Comparison of ENCODE assay signal across 8 cellular contexts in the genomic region with DNA sequence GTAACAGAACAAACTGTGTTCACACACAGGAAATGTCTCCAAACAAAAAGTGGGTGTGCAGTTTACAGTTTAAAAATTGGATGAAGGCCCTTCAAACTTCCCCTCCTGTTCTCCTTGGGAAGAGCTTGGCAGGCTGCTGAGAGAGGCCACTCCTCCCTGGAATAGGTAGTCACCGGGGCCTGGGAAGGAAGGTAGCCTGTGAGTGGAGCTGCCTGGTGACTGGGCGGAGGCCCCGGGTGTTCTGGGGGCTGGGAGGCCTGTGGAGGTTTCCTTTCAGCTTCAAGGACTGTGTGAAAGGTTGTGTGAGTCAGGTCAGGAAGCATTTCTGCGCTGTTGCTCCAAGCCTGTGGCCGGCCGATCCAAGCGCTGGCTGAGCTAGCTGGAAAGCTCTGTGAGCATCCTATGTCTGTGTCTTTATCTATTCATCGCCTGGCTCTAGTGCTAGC. TPM values are rescaled to one million over a fixed set of nuclear protein-coding genes. Genes with fewer than 3 reads are reported as not detected.
A peak's percentile ranks its signal among the peaks of the same experiment; 100 is the strongest.
DNase-seq lines count a peak whose midpoint lies in the region; ATAC-seq and TF ChIP-seq lines count a peak whose summit lies in the region.

No MANE protein-coding gene starts in this region.

- peaks cover 9% of the 10 kb centered on the region for H3K27me3 Mint-ChIP-seq in progenitor cell of endocrine pancreas

- TF ChIP-seq CTCF in progenitor cell of endocrine pancreas (IDR thresholded peaks at IDR 0.05; ENCODE audit: unreplicated experiment): no peak

- no peak overlapping the region for H3K27ac Mint-ChIP-seq in progenitor cell of endocrine pancreas

- peaks cover 8% of the 10 kb centered on the region for H3K4me1 Mint-ChIP-seq in progenitor cell of endocrine pancreas (ENCODE audit: low read depth)

- no peaks in the 10 kb centered on the region for H3K36me3 Mint-ChIP-seq in progenitor cell of endocrine pancreas (ENCODE audit: insufficient read depth)

- no peak overlapping the region for H3K4me3 Mint-ChIP-seq in progenitor cell of endocrine pancreas (ENCODE audit: low read depth)

- peak; percentile 90 for DNase-seq in AG20443 (ENCODE audit: low spot score)
- peak; percentile 100 for DNase-seq in NCI-H226
- peak; percentile 86 for DNase-seq in fibroblast of gingiva (ENCODE audit: low read depth)
- DNase-seq in occipital lobe (lab: John Stamatoyannopoulos, UW): peak; percentile 38
- no peak for DNase-seq in OCI-M2 (lab: John Stamatoyannopoulos, UW; ENCODE audit: unreplicated experiment)
- no peak for DNase-seq in progenitor cell of endocrine pancreas (ENCODE audit: low spot score, unreplicated experiment)

- ATAC-seq in HG02610 (IDR thresholded peaks at IDR 0.05; ENCODE audit: unreplicated experiment) (no peak), GM18858 (IDR thresholded peaks at IDR 0.05; ENCODE audit: unreplicated experiment) (no peak)

- H3K9me3 Mint-ChIP-seq in progenitor cell of endocrine pancreas (ENCODE audit: low read depth): peaks cover 6% of the 10 kb centered on the region

RNA-seq across cellular contexts. Expression of a gene that starts 14.1 kb away (rescaled TPM):
- total RNA-seq in occipital lobe (9.8 TPM), progenitor cell of endocrine pancreas (4.8 and 7.7 TPM in 2 replicates)

Comparison
In these comparisons a context has a peak if more than half of its experiments do, and no peak if none do; other contexts are left out.
1. DNase-seq: peak in AG20443 (single experiment), NCI-H226 (single experiment), fibroblast of gingiva (single experiment) and occipital lobe (single experiment); none in OCI-M2 (single experiment) and progenitor cell of endocrine pancreas (single experiment).